Comparison of ENCODE assay signal across 17 cellular contexts in genomic region chr12:66829660-66830325, GRCh38.
DNase-seq lines count a peak whose midpoint lies in the region; ATAC-seq, FAIRE-seq and TF ChIP-seq lines count a peak whose summit lies in the region.
"Had no signal": no experiment of that assay in that cellular context is flagged by ENCODE, and none has a peak within 500 bp of the region (broad histone marks: within the 10 kb centered on the region; RNA-seq: fewer than 3 reads in every experiment).

No MANE protein-coding gene starts in this region.

- POLR2A ChIA-PET in activated CD8-positive, alpha-beta T cell treated with anti-CD3 and anti-CD28 coated beads, Interleukin-2, amount 10 ng/mL, durations not matched to agents 7 days and 5 days (lab: Charles Lee): no interaction called here

- peak overlapping the region; percentile 57 for H3K4me3 Mint-ChIP-seq in activated CD8-positive, alpha-beta T cell treated with anti-CD3 and anti-CD28 coated beads, Interleukin-2, amount 10 ng/mL, durations not matched to agents 7 days and 5 days

- ATAC-seq in activated CD4-positive, CD25-positive, alpha-beta regulatory T cell treated with anti-CD3 and anti-CD28 coated beads, Interleukin-2, amount 50 U/mL, for 24 hours: peak; percentile 51 to 56
- ATAC-seq in GM21526 (IDR thresholded peaks at IDR 0.05; ENCODE audit: low FRiP score, unreplicated experiment) (peak; percentile 52), GM21723 (IDR thresholded peaks at IDR 0.05; ENCODE audit: unreplicated experiment) (no peak)
- peak; percentile 96 for ATAC-seq in activated CD8-positive, alpha-beta T cell treated with anti-CD3 and anti-CD28 coated beads, Interleukin-2, amount 10 ng/mL, durations not matched to agents 7 days and 5 days
- ATAC-seq: K562 had no signal

- H3K36me3 Mint-ChIP-seq in activated CD8-positive, alpha-beta T cell treated with anti-CD3 and anti-CD28 coated beads, Interleukin-2, amount 10 ng/mL, durations not matched to agents 7 days and 5 days (ENCODE audit: low read depth): peaks cover 11% of the 10 kb centered on the region

- TF ChIP-seq CTCF in D721Med (IDR thresholded peaks at IDR 0.05; ENCODE audit: insufficient read depth, missing control alignments): no peak

- peak overlapping the region; percentile 81 for H3K27ac Mint-ChIP-seq in activated CD8-positive, alpha-beta T cell treated with anti-CD3 and anti-CD28 coated beads, Interleukin-2, amount 10 ng/mL, durations not matched to agents 7 days and 5 days

- peaks cover 54% of the 10 kb centered on the region for H3K4me1 Mint-ChIP-seq in activated CD8-positive, alpha-beta T cell treated with anti-CD3 and anti-CD28 coated beads, Interleukin-2, amount 10 ng/mL, durations not matched to agents 7 days and 5 days (ENCODE audit: low read depth)

- H3K9me3 Mint-ChIP-seq in activated CD8-positive, alpha-beta T cell treated with anti-CD3 and anti-CD28 coated beads, Interleukin-2, amount 10 ng/mL, durations not matched to agents 7 days and 5 days (ENCODE audit: insufficient read depth): no peaks in the 10 kb centered on the region

- DNase-seq in activated CD4-positive, CD25-positive, alpha-beta regulatory T cell treated with anti-CD3 and anti-CD28 coated beads, Interleukin-2, amount 50 U/mL, for 72 hours: no peak
- peak; percentile 56 for DNase-seq in activated CD8-positive, alpha-beta T cell treated with anti-CD3 and anti-CD28 coated beads, Interleukin-2, amount 10 ng/mL, durations not matched to agents 7 days and 5 days
- DNase-seq in left kidney (ENCODE audit: low read depth, low spot score): peak; percentile 12
- DNase-seq in D721Med (ENCODE audit: insufficient read length, low spot score): no peak
- DNase-seq in NK-92 (lab: John Stamatoyannopoulos, UW; ENCODE audit: unreplicated experiment): no peak
- DNase-seq: BE2C; caudate nucleus; effector memory CD4-positive, alpha-beta T cell; hippocampal formation; NCI-H1105 treated with DMSO at 0.1 percent for 48 hours; NCI-H774; trophoblast cell had no signal

- FAIRE-seq in D721Med (lab: Jason Lieb, UNC): no peak
- FAIRE-seq: H54, K562 had no signal

- H3K27me3 Mint-ChIP-seq in activated CD8-positive, alpha-beta T cell treated with anti-CD3 and anti-CD28 coated beads, Interleukin-2, amount 10 ng/mL, durations not matched to agents 7 days and 5 days (ENCODE audit: low read depth): no peaks in the 10 kb centered on the region

- CTCF ChIA-PET in activated CD8-positive, alpha-beta T cell treated with anti-CD3 and anti-CD28 coated beads, Interleukin-2, amount 10 ng/mL, durations not matched to agents 7 days and 5 days (lab: Charles Lee): interaction anchor here (0.7 to 1.6 kb wide), 11 partner anchors 9 to 135 kb away, joined by 3 to 7 read pairs (median 4); no protein-coding TSS in a partner anchor

Comparison
In these comparisons a context has a peak if more than half of its experiments do, and no peak if none do; other contexts are left out.
1. DNase-seq: peak in activated CD8-positive, alpha-beta T cell treated with anti-CD3 and anti-CD28 coated beads, Interleukin-2, amount 10 ng/mL, durations not matched to agents 7 days and 5 days (single experiment) and left kidney (single experiment); none in activated CD4-positive, CD25-positive, alpha-beta regulatory T cell treated with anti-CD3 and anti-CD28 coated beads, Interleukin-2, amount 50 U/mL, for 72 hours (single experiment), D721Med (single experiment) and NK-92 (single experiment).